19 cellular contexts compared by ENCODE assay signal in the genomic region with DNA sequence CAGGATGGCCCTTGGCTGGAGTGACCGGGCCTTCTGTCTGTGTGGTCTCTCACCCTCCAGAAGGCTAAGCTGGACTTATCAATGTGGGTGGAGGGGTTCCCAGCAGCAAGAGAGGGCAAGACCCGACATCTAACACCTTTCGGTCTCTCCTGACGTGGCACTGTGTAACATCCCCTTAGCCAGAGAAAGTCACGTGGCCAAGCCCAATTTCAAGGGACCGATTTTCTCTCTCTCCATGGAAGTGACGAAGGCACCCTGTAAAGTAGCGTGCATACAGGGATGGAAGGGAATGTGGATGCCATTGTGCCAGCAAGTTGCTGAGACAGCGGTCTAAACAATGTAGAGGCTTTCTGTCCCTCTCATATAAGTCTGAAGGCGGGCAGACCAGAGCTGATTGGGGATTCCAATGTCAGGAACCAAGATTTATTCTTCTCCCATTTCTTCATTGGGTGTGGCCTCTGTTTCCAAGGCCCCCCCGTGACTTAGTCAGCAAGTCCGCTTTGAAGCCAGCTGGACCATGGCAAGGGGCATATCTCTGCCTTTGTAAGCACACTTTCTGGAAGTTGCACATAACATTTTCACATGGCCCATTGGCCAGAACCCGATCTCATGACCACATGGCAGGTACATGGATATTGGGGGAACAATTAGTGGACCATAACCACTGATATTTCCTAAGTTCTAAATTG.
"Had no signal": no experiment of that assay in that cellular context is flagged by ENCODE, and none has a peak within 500 bp of the region (broad histone marks: within the 10 kb centered on the region; RNA-seq: fewer than 3 reads in every experiment).

No MANE protein-coding gene starts in this region.

- H3K27ac Mint-ChIP-seq: activated T-cell treated with anti-CD3 and anti-CD28 coated beads, Interleukin-2, amount 50 U/mL, for 72 hours had no signal

- H3K9me3 Mint-ChIP-seq: stimulated activated effector memory CD8-positive, alpha-beta T cell treated with anti-CD3 and anti-CD28 coated beads, Interleukin-12 subunit alpha, Interleukin-12 subunit beta, amount 100 ng/mL, for 72 hours had no signal

- H3K27ac ChIP-seq: adrenal gland, ascending aorta, lower lobe of right lung, stomach, suprapubic skin, transverse colon had no signal

- H3K4me1 ChIP-seq: adrenal gland, ascending aorta, lower lobe of right lung, suprapubic skin had no signal

- H3K27me3 ChIP-seq: adrenal gland, ascending aorta, stomach, suprapubic skin, transverse colon had no signal

- H3K9me3 ChIP-seq: ascending aorta, suprapubic skin had no signal

- DNase-seq: activated T-cell treated with anti-CD3 and anti-CD28 coated beads, Interleukin-2, amount 50 U/mL, for 72 hours; adrenal gland; central memory CD4-positive, alpha-beta T cell; effector memory CD4-positive, alpha-beta T cell; foreskin melanocyte; kidney; lower lobe of right lung; naive B cell; nucleus accumbens; small intestine; stimulated activated CD4-positive, alpha-beta T cell treated with anti-CD3 and anti-CD28 coated beads, Interleukin-2, amount 100 ng/mL, for 24 hours; stomach; T-helper 9 cell; transverse colon had no signal

- H3K27me3 Mint-ChIP-seq: naive B cell had no signal

- H3K4me3 Mint-ChIP-seq: activated T-cell treated with anti-CD3 and anti-CD28 coated beads, Interleukin-2, amount 50 U/mL, for 72 hours; naive B cell; stimulated activated effector memory CD8-positive, alpha-beta T cell treated with anti-CD3 and anti-CD28 coated beads, Interleukin-12 subunit alpha, Interleukin-12 subunit beta, amount 100 ng/mL, for 72 hours had no signal

- ATAC-seq: lower lobe of right lung, sciatic nerve had no signal

- FAIRE-seq: kidney, small intestine, urothelium cell line had no signal

- H3K4me3 ChIP-seq: adrenal gland, ascending aorta, lower lobe of right lung, stomach, suprapubic skin, transverse colon had no signal

- H3K4me1 Mint-ChIP-seq: stimulated activated effector memory CD8-positive, alpha-beta T cell treated with anti-CD3 and anti-CD28 coated beads, Interleukin-12 subunit alpha, Interleukin-12 subunit beta, amount 100 ng/mL, for 72 hours had no signal
